Comparison of ENCODE assay signal across 27 cellular contexts in the genomic region with DNA sequence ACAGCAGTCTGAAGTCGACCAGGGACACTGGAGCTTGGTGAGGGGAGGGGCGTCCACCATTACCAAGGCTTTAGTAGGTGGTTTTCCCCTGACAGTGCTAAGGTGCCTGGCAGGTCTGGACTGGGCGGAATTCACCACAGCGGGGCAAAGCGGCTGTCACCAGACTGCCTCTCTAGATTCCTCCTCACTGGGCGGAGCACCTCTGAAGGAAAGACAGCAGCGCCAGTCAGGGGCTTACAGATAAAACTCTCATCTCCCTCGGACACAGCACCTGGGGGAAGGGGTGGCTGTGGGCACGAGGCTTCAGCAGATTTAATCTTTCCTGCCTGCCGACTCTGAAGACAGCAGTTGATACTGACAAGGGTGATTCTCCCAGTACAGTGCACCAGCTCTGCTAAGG.
"Had no signal": no experiment of that assay in that cellular context is flagged by ENCODE, and none has a peak within 500 bp of the region (broad histone marks: within the 10 kb centered on the region; RNA-seq: fewer than 3 reads in every experiment).

No MANE protein-coding gene starts in this region.

- DNase-seq: activated CD4-positive, alpha-beta memory T cell treated with anti-CD3 and anti-CD28 coated beads for 36 hours; activated CD4-positive, alpha-beta T cell treated with anti-CD3 and anti-CD28 coated beads, Interleukin-2, amount 10 ng/mL, durations not matched to agents 24 days and 14 days; activated CD4-positive, CD25-positive, alpha-beta regulatory T cell treated with anti-CD3 and anti-CD28 coated beads, Interleukin-2, amount 50 U/mL, for 72 hours; activated T-cell treated with anti-CD3 and anti-CD28 coated beads, Interleukin-2, amount 50 U/mL, for 4 hours; anterior cingulate cortex; effector CD8-positive, alpha-beta T cell; gastrocnemius medialis; glutamatergic neuron; left cardiac atrium; left ventricle myocardium superior; occipital lobe; psoas muscle; sigmoid colon; small intestine; stimulated activated CD4-positive, alpha-beta T cell treated with anti-CD3 and anti-CD28 coated beads, Interleukin-1b, Interleukin-23, amount 100 ng/mL, for 48 hours; stimulated activated CD4-positive, alpha-beta T cell treated with anti-CD3 and anti-CD28 coated beads, Interleukin-4, amount 100 ng/mL, for 4 hours; stimulated activated CD8-positive, alpha-beta memory T cell treated with anti-CD3 and anti-CD28 coated beads, Interleukin-4, amount 100 ng/mL, for 48 hours; tibial artery; upper lobe of right lung; WERI-Rb-1 had no signal

- H3K9me3 ChIP-seq: gastrocnemius medialis, psoas muscle, sigmoid colon, suprapubic skin, tibial artery, upper lobe of right lung had no signal

- H3K27ac Mint-ChIP-seq: activated CD4-positive, alpha-beta memory T cell treated with anti-CD3 and anti-CD28 coated beads for 36 hours; activated CD4-positive, alpha-beta T cell treated with anti-CD3 and anti-CD28 coated beads, Interleukin-2, amount 10 ng/mL, durations not matched to agents 24 days and 14 days; activated naive CD4-positive, alpha-beta T cell treated with anti-CD3 and anti-CD28 coated beads, Interleukin-2, amount 50 U/mL, for 24 hours; activated T-helper 2 cell treated with anti-CD3 and anti-CD28 coated beads, Interferon-gamma antibody, Interleukin-2, Interleukin-4, amounts not matched to agents 10 μg/mL and 5 μg/mL and 100 μg/mL, durations not matched to agents 14 hours and 24 hours and 36 hours; stimulated activated memory B cell treated with anti-CD40 and anti-IgM and Interleukin-4, amounts not matched to agents 10 μg/mL and 1 μg/mL and 100 μg/mL, for 72 hours had no signal

- H3K27me3 Mint-ChIP-seq: activated CD4-positive, alpha-beta memory T cell treated with anti-CD3 and anti-CD28 coated beads for 36 hours; activated CD4-positive, alpha-beta T cell treated with anti-CD3 and anti-CD28 coated beads, Interleukin-2, amount 10 ng/mL, durations not matched to agents 24 days and 14 days; activated naive CD4-positive, alpha-beta T cell treated with anti-CD3 and anti-CD28 coated beads, Interleukin-2, amount 50 U/mL, for 24 hours; central memory CD8-positive, alpha-beta T cell; stimulated activated memory B cell treated with anti-CD40 and anti-IgM and Interleukin-4, amounts not matched to agents 10 μg/mL and 1 μg/mL and 100 μg/mL, for 72 hours had no signal

- H3K9me3 Mint-ChIP-seq: central memory CD8-positive, alpha-beta T cell had no signal

- H2AFZ ChIP-seq: parathyroid adenoma had no signal

- H3K4me3 ChIP-seq: gastrocnemius medialis, psoas muscle, sigmoid colon, suprapubic skin, tibial artery, upper lobe of right lung had no signal

- H3K36me3 ChIP-seq: gastrocnemius medialis, sigmoid colon, suprapubic skin, tibial artery, upper lobe of right lung, WERI-Rb-1 had no signal

- ATAC-seq: activated T-cell treated with anti-CD3 and anti-CD28 coated beads, Interleukin-2, amount 50 U/mL, for 4 hours; gastrocnemius medialis; left cardiac atrium; left ventricle myocardium superior; psoas muscle; stimulated activated memory B cell treated with anti-CD40 and anti-IgM and Interleukin-4, amounts not matched to agents 10 μg/mL and 1 μg/mL and 100 μg/mL, for 72 hours; upper lobe of right lung had no signal

- H3K27ac ChIP-seq: gastrocnemius medialis, parathyroid adenoma, psoas muscle, sigmoid colon, suprapubic skin, tibial artery, upper lobe of right lung, WERI-Rb-1 had no signal

- H3K4me1 ChIP-seq: parathyroid adenoma, psoas muscle, suprapubic skin, upper lobe of right lung had no signal

- H3K4me3 Mint-ChIP-seq: activated CD4-positive, alpha-beta memory T cell treated with anti-CD3 and anti-CD28 coated beads for 36 hours; activated CD4-positive, alpha-beta T cell treated with anti-CD3 and anti-CD28 coated beads, Interleukin-2, amount 10 ng/mL, durations not matched to agents 24 days and 14 days; activated naive CD4-positive, alpha-beta T cell treated with anti-CD3 and anti-CD28 coated beads, Interleukin-2, amount 50 U/mL, for 24 hours; activated T-cell treated with anti-CD3 and anti-CD28 coated beads, Interleukin-2, amount 50 U/mL, for 4 hours; central memory CD8-positive, alpha-beta T cell; neural crest cell; stimulated activated memory B cell treated with anti-CD40 and anti-IgM and Interleukin-4, amounts not matched to agents 10 μg/mL and 1 μg/mL and 100 μg/mL, for 72 hours had no signal

- H3K27me3 ChIP-seq: gastrocnemius medialis, sigmoid colon, suprapubic skin, tibial artery, upper lobe of right lung had no signal
